ENCODE assay signal across 16 cellular contexts in genomic region chr2:241066171-241066892, GRCh38. TPM values are rescaled to one million over a fixed set of nuclear protein-coding genes. Genes with fewer than 3 reads are reported as not detected.
DNase-seq lines count a peak whose midpoint lies in the region; ATAC-seq and TF ChIP-seq lines count a peak whose summit lies in the region.
"Had no signal": no experiment of that assay in that cellular context is flagged by ENCODE, and none has a peak within 500 bp of the region (broad histone marks: within the 10 kb centered on the region; RNA-seq: fewer than 3 reads in every experiment).

No MANE protein-coding gene starts in this region.

- POLR2A ChIA-PET in activated B cell treated with CpG ODN at 0.5 μM for 24 hours (lab: Charles Lee), result no interaction called here

- no peak for TF ChIP-seq CTCF in activated B cell treated with CpG ODN at 0.5 μM for 24 hours (IDR thresholded peaks at IDR 0.05)
- no peak for TF ChIP-seq CTCF in nephron progenitor cell (IDR thresholded peaks at IDR 0.05)
- TF ChIP-seq CTCF in testis (IDR thresholded peaks at IDR 0.05), result no peak

- no peaks in the 10 kb centered on the region for H3K4me1 ChIP-seq in testis
- H3K4me1 ChIP-seq: HAP-1 had no signal

- TF ChIP-seq POLR2A in testis (IDR thresholded peaks at IDR 0.05), result no peak

- intact Hi-C loops in activated B cell treated with CpG ODN at 0.5 μM for 24 hours (cut with micrococcal nuclease) (no loop called here), testis (cut with DNase I; ENCODE audit: low total_unique reads) (no loop called here)

- peaks cover 6% of the 10 kb centered on the region for H3K36me3 Mint-ChIP-seq in activated B cell treated with CpG ODN at 0.5 μM for 24 hours (ENCODE audit: low read depth)
- H3K36me3 Mint-ChIP-seq in nephron progenitor cell (ENCODE audit: low read depth), result no peaks in the 10 kb centered on the region
- H3K36me3 Mint-ChIP-seq in immature natural killer cell, result no peaks in the 10 kb centered on the region

- H3K9me3 ChIP-seq in testis, result no peaks in the 10 kb centered on the region
- H3K9me3 ChIP-seq: HAP-1 had no signal

- H3K27ac ChIP-seq in testis, result no peak overlapping the region
- H3K27ac ChIP-seq: PC-9 had no signal

- peak; percentile 19 for DNase-seq in D341Med (ENCODE audit: low spot score)
- no peak for DNase-seq in activated B cell treated with CpG ODN at 0.5 μM for 24 hours
- DNase-seq in nephron progenitor cell, result no peak
- DNase-seq in testis, result peak; percentile 12
- no peak for DNase-seq in immature natural killer cell
- DNase-seq in LoVo (ENCODE audit: low spot score), result no peak
- DNase-seq: C1 segment of cervical spinal cord, DMS79 treated with DMSO at 0.1 percent for 48 hours, NCI-H1092 treated with DMSO at 0.1 percent for 48 hours, NCI-H146, NCI-H2029 treated with DMSO at 0.1 percent for 48 hours, NCI-H2171, NCI-H526 had no signal

- peaks cover 2% of the 10 kb centered on the region for H3K4me1 Mint-ChIP-seq in activated B cell treated with CpG ODN at 0.5 μM for 24 hours
- peaks cover 9% of the 10 kb centered on the region for H3K4me1 Mint-ChIP-seq in nephron progenitor cell
- peaks cover 0 to 2% of the 10 kb centered on the region in 2 donors for H3K4me1 Mint-ChIP-seq in immature natural killer cell

- CTCF ChIA-PET in activated B cell treated with CpG ODN at 0.5 μM for 24 hours (lab: Charles Lee), result no interaction called here

- 87 to 94% methylated on average over 20 to 21 of the region's 21 CpGs for WGBS in testis, 2 donors

- no peak overlapping the region for H3K4me3 ChIP-seq in testis
- H3K4me3 ChIP-seq: HAP-1, PC-9 had no signal

- ATAC-seq in activated B cell treated with CpG ODN at 0.5 μM for 24 hours (ENCODE audit: low read depth) (no peak), HG02759 (IDR thresholded peaks at IDR 0.05; ENCODE audit: unreplicated experiment) (no peak)

- H3K9me3 Mint-ChIP-seq in activated B cell treated with CpG ODN at 0.5 μM for 24 hours, result no peaks in the 10 kb centered on the region
- no peaks in the 10 kb centered on the region for H3K9me3 Mint-ChIP-seq in nephron progenitor cell
- H3K9me3 Mint-ChIP-seq in immature natural killer cell, result no peaks in the 10 kb centered on the region

- peak overlapping the region; percentile 35 for H3K27ac Mint-ChIP-seq in activated B cell treated with CpG ODN at 0.5 μM for 24 hours
- H3K27ac Mint-ChIP-seq in nephron progenitor cell, result peak overlapping the region; percentile 80
- no peak overlapping the region for H3K27ac Mint-ChIP-seq in immature natural killer cell

- H3K27me3 ChIP-seq in testis, result no peaks in the 10 kb centered on the region

- H3K4me3 Mint-ChIP-seq in activated B cell treated with CpG ODN at 0.5 μM for 24 hours (no peak overlapping the region), nephron progenitor cell (no peak overlapping the region), immature natural killer cell (peak overlapping the region in 1 of 5 donors; percentile 29)

- H3K27me3 Mint-ChIP-seq in activated B cell treated with CpG ODN at 0.5 μM for 24 hours (peaks cover 2% of the 10 kb centered on the region), nephron progenitor cell (ENCODE audit: low read depth, poor library complexity) (peaks cover 58% of the 10 kb centered on the region), immature natural killer cell (ENCODE audit: low read depth in 3 of 3) (peaks cover 0 to 1% (median 0%) of the 10 kb centered on the region in 3 donors)

- H3K36me3 ChIP-seq in testis (ENCODE audit: low read depth, missing control alignments), result no peaks in the 10 kb centered on the region
- H3K36me3 ChIP-seq: HAP-1 had no signal

RNA-seq across cellular contexts. Expression of gene MTERF4, which starts 35.8 kb away (rescaled TPM):
- total RNA-seq in activated B cell treated with CpG ODN at 0.5 μM for 24 hours (99.7 and 122 TPM in 2 replicates), testis (10 to 100 TPM; 26.4 to 40.6 TPM)
- polyA plus RNA-seq in testis (ENCODE audit: insufficient read depth, low read depth, low replicate concordance) (37.3 TPM), immature natural killer cell (10 to 100 TPM; 27.8 to 35.8 (median 30.9) TPM)

Comparison
In these comparisons a context has a peak if more than half of its experiments do, and no peak if none do; other contexts are left out.
1. DNase-seq: peak in D341Med (single experiment) and testis (single experiment); none in activated B cell treated with CpG ODN at 0.5 μM for 24 hours (single experiment), nephron progenitor cell (single experiment), immature natural killer cell (0 of 3) and LoVo (single experiment).
2. H3K27ac Mint-ChIP-seq: peak in activated B cell treated with CpG ODN at 0.5 μM for 24 hours (single experiment) and nephron progenitor cell (single experiment); none in immature natural killer cell (0 of 6).